8 cellular contexts compared by ENCODE assay signal in the genomic region with DNA sequence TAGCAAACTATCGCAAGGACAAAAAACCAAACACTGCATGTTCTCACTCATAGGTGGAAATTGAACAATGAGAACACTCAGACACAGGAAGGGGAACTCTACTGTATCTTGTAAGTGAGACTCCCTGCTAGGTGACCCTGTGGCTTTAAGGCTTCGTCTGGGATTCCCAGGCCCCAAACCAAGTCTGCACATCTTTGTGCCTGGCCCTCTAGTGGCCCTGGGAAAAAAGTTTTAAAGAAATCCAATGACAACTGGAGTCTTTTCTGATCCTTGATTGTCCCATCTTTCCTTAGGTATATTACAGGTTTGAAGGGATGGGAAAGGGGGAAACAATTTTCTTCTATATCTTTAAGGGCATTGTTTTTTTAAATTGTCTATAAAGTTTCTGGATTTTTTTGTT. TPM values are rescaled to one million over a fixed set of nuclear protein-coding genes. Genes with fewer than 3 reads are reported as not detected.
DNase-seq lines count a peak whose midpoint lies in the region; ATAC-seq and TF ChIP-seq lines count a peak whose summit lies in the region.

No MANE protein-coding gene starts in this region.

- ATAC-seq in HG02970 (IDR thresholded peaks at IDR 0.05; ENCODE audit: low FRiP score, unreplicated experiment) (no peak), GM18909 (IDR thresholded peaks at IDR 0.05; ENCODE audit: poor library complexity, unreplicated experiment) (no peak)

- TF ChIP-seq CTCF in A673 (conservative IDR thresholded peaks at IDR 0.05; ENCODE audit: low read depth, low read length) (peak; percentile 71), GM12875 (IDR thresholded peaks at IDR 0.05; ENCODE audit: borderline replicate concordance, insufficient read depth, low read depth, low read length) (peak; percentile 41; the same call in 1 of the 2 replicates), RWPE1 (conservative IDR thresholded peaks at IDR 0.05; ENCODE audit: low read depth) (peak; percentile 49)

- DNase-seq in A673 (ENCODE audit: low spot score) (peak; percentile 74), RWPE1 (ENCODE audit: low spot score) (peak; percentile 39), hepatic stellate cell (ENCODE audit: low spot score) (peak; percentile 16), NCI-H748 (lab: John Stamatoyannopoulos, UW; ENCODE audit: unreplicated experiment) (no peak), KG1 (lab: John Stamatoyannopoulos, UW) (no peak)

- CTCF ChIA-PET in A673 (lab: Charles Lee) (interaction anchor here (1.0 kb wide), 1 partner anchor 227 kb away, joined by 4 read pairs; no protein-coding TSS in a partner anchor), RWPE1 (lab: Yijun Ruan, JAX) (interaction anchor here (0.7 to 1.5 kb wide), 7 partner anchors 8 to 227 kb away, joined by 3 to 10 read pairs (median 3); no protein-coding TSS in a partner anchor)

- H3K9me3 ChIP-seq in A673 (ENCODE audit: low read depth, low read length, poor library complexity, severe bottlenecking), result no peaks in the 10 kb centered on the region

- H3K27ac ChIP-seq in A673 (ENCODE audit: low read depth, low read length, poor library complexity, severe bottlenecking), result no peak overlapping the region
- no peak overlapping the region for H3K27ac ChIP-seq in RWPE1

- intact Hi-C loops in A673 (cut with micrococcal nuclease; ENCODE audit: unreplicated experiment), result loop anchor here (5.0 kb wide), 1 partner anchor 105 kb away; no protein-coding TSS in a partner anchor

- H3K27me3 ChIP-seq in A673 (replicated peaks; ENCODE audit: insufficient read depth, low read depth, low read length, poor library complexity), result no peaks in the 10 kb centered on the region

- H3K4me3 ChIP-seq in A673 (ENCODE audit: low read depth, low read length, poor library complexity, severe bottlenecking) (no peak overlapping the region), GM12875 (ENCODE audit: low read depth, low read length) (no peak overlapping the region)

- no TSS peak for BruUV-seq in A673 (replicated peaks; lab: Mats Ljungman, UMichigan)

- H3K36me3 ChIP-seq in A673 (ENCODE audit: insufficient read depth, low read length, poor library complexity, severe bottlenecking), result no peaks in the 10 kb centered on the region

- H3K4me1 ChIP-seq in A673 (ENCODE audit: insufficient read depth, low read length, poor library complexity, severe bottlenecking), result no peaks in the 10 kb centered on the region

- POLR2A ChIA-PET in A673 (lab: Charles Lee; ENCODE audit: low non-redundant PET), result no interaction called here
- POLR2A ChIA-PET in RWPE1 (lab: Yijun Ruan, JAX; ENCODE audit: low non-redundant PET), result no interaction called here

RNA-seq across cellular contexts. Expression of a gene that starts 10.6 kb away (rescaled TPM):
- total RNA-seq in A673 (2021), result not detected in 2 replicates

RNA-seq across cellular contexts. Expression of a gene that starts 32.1 kb away (rescaled TPM):
- total RNA-seq in A673 (2021), result not detected in 2 replicates

RNA-seq across cellular contexts. Expression of a gene that starts 59.7 kb away (rescaled TPM):
- 0.52 TPM in 1 of 2 replicates, not detected in the other for total RNA-seq in A673 (2021)

Comparison
In these comparisons a context has a peak if more than half of its experiments do, and no peak if none do; other contexts are left out.
1. DNase-seq: peak in A673 (single experiment), RWPE1 (single experiment) and hepatic stellate cell (single experiment); none in NCI-H748 (single experiment) and KG1 (single experiment).
2. Peak in every context shown above with its lines, with median percentiles within 50 percentile points of each other: CTCF ChIP-seq.